In the genomic region with DNA sequence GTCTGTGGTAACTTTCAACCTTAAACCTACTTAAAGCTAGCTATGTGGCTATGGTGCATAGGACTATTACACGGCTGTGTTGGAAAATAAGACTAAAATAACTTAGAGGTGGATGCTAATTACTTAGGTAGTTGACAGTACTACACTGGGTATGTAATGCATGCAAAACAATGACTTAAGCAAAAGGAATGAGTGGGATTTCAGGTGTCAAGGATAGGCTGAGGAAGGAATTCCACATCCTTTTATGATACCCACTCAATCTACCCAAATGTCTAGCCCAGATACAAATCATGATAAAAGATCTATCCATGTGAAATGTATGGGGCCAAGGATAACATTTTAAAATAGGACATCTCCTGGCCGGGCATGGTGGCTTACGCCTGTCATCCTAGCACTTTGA, we compare ENCODE assay signal across 18 cellular contexts. TPM values are rescaled to one million over a fixed set of nuclear protein-coding genes. Genes with fewer than 3 reads are reported as not detected.
"Had no signal": no experiment of that assay in that cellular context is flagged by ENCODE, and none has a peak within 500 bp of the region (broad histone marks: within the 10 kb centered on the region; RNA-seq: fewer than 3 reads in every experiment).

No MANE protein-coding gene starts in this region.

- H3K27ac ChIP-seq: KMS-11, SJSA1, SK-N-MC had no signal

- H3K4me3 ChIP-seq: K562, SJSA1, SK-N-MC had no signal

- ATAC-seq: HepG2, K562 had no signal

- H3K36me3 ChIP-seq: SJSA1 had no signal

- H3K4me2 ChIP-seq: KMS-11 had no signal

- H3K9ac ChIP-seq: KMS-11 had no signal

- H3K27me3 ChIP-seq: SJSA1 had no signal

- H3K9me3 ChIP-seq: SJSA1 had no signal

- DNase-seq: Kasumi-1, MM.1S, NCI-H1436, NCI-H187 treated with DMSO at 0.1 percent for 48 hours, NCI-H2029 treated with DMSO at 0.1 percent for 48 hours, NCI-H2171 treated with DMSO at 0.1 percent for 48 hours, NCI-H524 treated with DMSO at 0.1 percent for 48 hours, NCI-H69, NCI-H774, Right ventricle myocardium superior, RPMI8226, SIG-M5 had no signal

RNA-seq across cellular contexts. Expression of a gene that starts 13.9 kb away (rescaled TPM):
- total RNA-seq: M059J had no signal
